ENCODE assay signal across 8 cellular contexts in the genomic region with DNA sequence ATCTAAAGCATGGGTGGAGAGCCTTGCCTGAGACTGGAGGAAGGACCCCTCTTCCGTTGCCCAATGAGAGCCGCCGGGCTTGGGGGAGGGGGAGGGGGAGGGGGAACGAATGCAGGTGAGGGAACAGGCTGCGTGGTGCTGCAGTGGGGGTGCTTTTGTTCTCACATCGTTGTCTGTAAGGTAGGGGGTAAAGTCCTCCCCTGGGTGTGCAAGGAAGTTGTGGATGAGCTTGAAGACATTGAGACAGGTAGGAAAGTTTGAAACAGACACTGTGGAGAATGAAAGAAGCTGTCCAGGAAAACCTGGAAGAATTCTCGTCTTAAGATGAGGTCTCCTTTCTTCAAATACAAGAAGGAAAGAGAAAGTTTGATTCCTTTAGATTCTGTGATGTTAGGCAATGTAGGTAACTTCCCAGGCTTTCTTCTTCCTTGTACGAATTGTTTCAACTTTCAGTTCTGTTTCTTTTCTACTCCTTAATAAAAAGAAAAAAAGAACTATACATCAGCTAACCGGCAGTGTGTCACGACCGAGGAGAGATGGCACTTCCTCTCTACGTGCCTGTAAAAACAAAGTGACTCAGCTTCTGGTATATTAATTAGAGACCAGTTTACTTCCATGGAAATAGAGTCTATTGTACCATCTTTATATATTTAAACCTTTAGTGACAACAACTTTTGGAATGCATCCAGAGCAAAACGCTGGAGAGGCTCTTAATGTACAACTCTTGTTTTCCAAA.
DNase-seq lines count a peak whose midpoint lies in the region; ATAC-seq, FAIRE-seq and TF ChIP-seq lines count a peak whose summit lies in the region.

No MANE protein-coding gene starts in this region.

- 9% methylated on average over 9 of the region's 13 CpGs for WGBS in A549 (ENCODE audit: missing lambda C conversion rate)

- DNase-seq in A549 (ENCODE audit: low read depth in 1 of 2, low spot score in 1 of 2) (no peak), GM12891 (ENCODE audit: insufficient read length, low spot score) (no peak), SJCRH30 (peak in 1 of 2 experiments; percentile 23), fibroblast of pulmonary artery (ENCODE audit: low read depth) (peak; percentile 35), omental fat pad (ENCODE audit: low spot score) (no peak), NCI-H774 (lab: John Stamatoyannopoulos, UW) (no peak)

- H3K4me2 ChIP-seq in A549 = peak overlapping the region; percentile 73

- H3K9me3 ChIP-seq in A549 = no peaks in the 10 kb centered on the region
- no peaks in the 10 kb centered on the region for H3K9me3 ChIP-seq in SJCRH30 (replicated peaks)

- H3K4me3 ChIP-seq in A549 (peak overlapping the region; percentile 26), SJCRH30 (peak overlapping the region; percentile 36), fibroblast of pulmonary artery (replicated peaks; ENCODE audit: low read depth, low read length) (peak overlapping the region; percentile 10)

- CTCF ChIA-PET in A549 (lab: Yijun Ruan, JAX) = interaction anchor here (0.9 to 2.8 kb wide), 4 partner anchors 15 to 209 kb away, joined by 3 to 9 read pairs (median 4); no protein-coding TSS in a partner anchor

- no peak for TF ChIP-seq RAD21 in A549 (conservative IDR thresholded peaks at IDR 0.05 in 1 of 2, IDR thresholded peaks at IDR 0.05 in 1 of 2)

- ATAC-seq in A549 (peak; percentile 54 to 55; a peak in 4 of 6 replicates), omental fat pad (ENCODE audit: low FRiP score) (no peak), HG03342 (IDR thresholded peaks at IDR 0.05; ENCODE audit: unreplicated experiment) (no peak), HG03442 (IDR thresholded peaks at IDR 0.05; ENCODE audit: unreplicated experiment) (no peak)

- no peak for TF ChIP-seq EP300 in A549 (IDR thresholded peaks at IDR 0.05)

- H3K4me1 ChIP-seq in A549 (peaks cover 7% of the 10 kb centered on the region; the same call in 2 of the 3 replicates), SJCRH30 (peaks cover 6% of the 10 kb centered on the region)

- peak overlapping the region; percentile 34 to 50; a peak in 4 of 6 replicates for H3K27ac ChIP-seq in A549
- no peak overlapping the region for H3K27ac ChIP-seq in SJCRH30

- no peaks in the 10 kb centered on the region for H3K27me3 ChIP-seq in SJCRH30

- no peak for TF ChIP-seq POLR2A in A549 (IDR thresholded peaks at IDR 0.05; ENCODE audit: low read length)
- no peak for TF ChIP-seq POLR2A in GM12891 (IDR thresholded peaks at IDR 0.05; ENCODE audit: low read depth, low read length)

- POLR2A ChIA-PET in A549 (lab: Yijun Ruan, JAX) = no interaction called here

- TF ChIP-seq CTCF in A549 (IDR thresholded peaks at IDR 0.05) (no peak), fibroblast of pulmonary artery (IDR thresholded peaks at IDR 0.05; ENCODE audit: low read length, missing control alignments) (no peak), omental fat pad (IDR thresholded peaks at IDR 0.05) (no peak)

- no peak for FAIRE-seq in A549 (lab: Jason Lieb, UNC)
- FAIRE-seq in GM12891 (lab: Jason Lieb, UNC) = no peak

- no peaks in the 10 kb centered on the region for H3K36me3 ChIP-seq in SJCRH30

TF ChIP-seq in A549, 52 proteins besides CTCF, POLR2A, EP300 and RAD21:
- TF ChIP-seq NPAS2 (CRISPR knock-in tag; IDR thresholded peaks at IDR 0.05; ENCODE audit: borderline replicate concordance) (no peak), HOXA7 (CRISPR knock-in tag; IDR thresholded peaks at IDR 0.05) (no peak)

TF ChIP-seq in GM12891, 5 proteins besides CTCF, POLR2A, EP300 and RAD21:
- TF ChIP-seq TAF1 (IDR thresholded peaks at IDR 0.05; ENCODE audit: low read depth, low read length) (no peak), SPI1 (IDR thresholded peaks at IDR 0.05; ENCODE audit: low read depth, low read length) (peak; percentile 26; the same call in 1 of the 2 replicates), PAX5 (IDR thresholded peaks at IDR 0.05; ENCODE audit: insufficient read depth, low read length, severe bottlenecking) (no peak)

Comparison
In these comparisons a context has a peak if more than half of its experiments do, and no peak if none do; other contexts are left out.
1. ATAC-seq: peak in A549 (2 of 2); none in omental fat pad (single experiment), HG03342 (single experiment) and HG03442 (single experiment).
2. Peak in every context shown above with its lines, with median percentiles within 50 percentile points of each other: H3K4me3 ChIP-seq.